ENCODE assay signal across 24 cellular contexts in genomic region chr19:28694812-28695211, GRCh38.
"Had no signal": no experiment of that assay in that cellular context is flagged by ENCODE, and none has a peak within 500 bp of the region (broad histone marks: within the 10 kb centered on the region; RNA-seq: fewer than 3 reads in every experiment).

No MANE protein-coding gene starts in this region.

- H3K4me3 ChIP-seq: hepatocyte, smooth muscle cell, suprapubic skin, upper lobe of left lung had no signal

- FAIRE-seq: kidney, TTC549 had no signal

- H3K36me3 ChIP-seq: suprapubic skin, upper lobe of left lung had no signal

- ATAC-seq: activated CD8-positive, alpha-beta T cell treated with anti-CD3 and anti-CD28 coated beads, Interleukin-2, amount 10 ng/mL, durations not matched to agents 7 days and 5 days; activated naive CD4-positive, alpha-beta T cell treated with anti-CD3 and anti-CD28 coated beads, Interleukin-2, amount 50 U/mL, for 72 hours; effector memory CD8-positive, alpha-beta T cell; natural killer cell treated with Interleukin-12 subunit alpha and Interleukin-12 subunit beta and Interleukin-15 and Interleukin-18, amount 100 ng/mL, for 72 hours; right cardiac atrium had no signal

- H3K27me3 Mint-ChIP-seq: activated B cell treated with CpG ODN at 0.5 μM for 24 hours; activated CD4-positive, alpha-beta T cell treated with anti-CD3 and anti-CD28 coated beads, Interleukin-2, amount 10 ng/mL, durations not matched to agents 24 days and 14 days; dendritic cell treated with granulocyte-macrophage colony-stimulating factor and Interleukin-4, amounts not matched to agents 40 ng/mL and 50 ng/mL, for 4 days; progenitor cell of endocrine pancreas had no signal

- DNase-seq: activated B cell treated with CpG ODN at 0.5 μM for 24 hours; activated CD4-positive, alpha-beta T cell treated with anti-CD3 and anti-CD28 coated beads, Interleukin-2, amount 10 ng/mL, durations not matched to agents 24 days and 14 days; activated CD8-positive, alpha-beta memory T cell treated with anti-CD3 and anti-CD28 coated beads, Interleukin-2, amount 50 U/mL, for 4 hours; activated CD8-positive, alpha-beta T cell treated with anti-CD3 and anti-CD28 coated beads, Interleukin-2, amount 10 ng/mL, durations not matched to agents 7 days and 5 days; activated effector memory CD4-positive, alpha-beta T cell treated with anti-CD3 and anti-CD28 coated beads, Interleukin-2, amount 50 U/mL, for 16 hours; activated T-cell treated with anti-CD3 and anti-CD28 coated beads, Interleukin-2, amount 50 U/mL, for 48 hours; amygdala; effector memory CD8-positive, alpha-beta T cell; kidney; nucleus accumbens; right cardiac atrium; stimulated activated CD4-positive, alpha-beta T cell treated with anti-CD3 and anti-CD28 coated beads, Interleukin-4, amount 100 ng/mL, for 4 hours; T-helper 2 cell; upper lobe of left lung had no signal

- H3K9me3 Mint-ChIP-seq: activated CD4-positive, alpha-beta T cell treated with anti-CD3 and anti-CD28 coated beads, Interleukin-2, amount 10 ng/mL, durations not matched to agents 24 days and 14 days; dendritic cell treated with granulocyte-macrophage colony-stimulating factor and Interleukin-4, amounts not matched to agents 40 ng/mL and 50 ng/mL, for 4 days; effector memory CD8-positive, alpha-beta T cell; natural killer cell treated with Interleukin-12 subunit alpha and Interleukin-12 subunit beta and Interleukin-15 and Interleukin-18, amount 100 ng/mL, for 72 hours; stimulated activated naive CD8-positive, alpha-beta T cell treated with anti-CD3 and anti-CD28 coated beads, Interleukin-15, Interleukin-2, amounts not matched to agents 100 ng/mL and 50 ng/mL, for 24 hours had no signal

- H3K9me3 ChIP-seq: suprapubic skin, upper lobe of left lung had no signal

- H3K4me3 Mint-ChIP-seq: activated B cell treated with CpG ODN at 0.5 μM for 24 hours; activated CD4-positive, alpha-beta T cell treated with anti-CD3 and anti-CD28 coated beads, Interleukin-2, amount 10 ng/mL, durations not matched to agents 24 days and 14 days; activated CD8-positive, alpha-beta T cell treated with anti-CD3 and anti-CD28 coated beads, Interleukin-2, amount 10 ng/mL, durations not matched to agents 7 days and 5 days; dendritic cell treated with granulocyte-macrophage colony-stimulating factor and Interleukin-4, amounts not matched to agents 40 ng/mL and 50 ng/mL, for 4 days; effector memory CD8-positive, alpha-beta T cell; natural killer cell treated with Interleukin-12 subunit alpha and Interleukin-12 subunit beta and Interleukin-15 and Interleukin-18, amount 100 ng/mL, for 72 hours; stimulated activated naive CD8-positive, alpha-beta T cell treated with anti-CD3 and anti-CD28 coated beads, Interleukin-15, Interleukin-2, amounts not matched to agents 100 ng/mL and 50 ng/mL, for 24 hours had no signal

- H3K27ac Mint-ChIP-seq: activated B cell treated with CpG ODN at 0.5 μM for 24 hours; activated CD4-positive, alpha-beta T cell treated with anti-CD3 and anti-CD28 coated beads, Interleukin-2, amount 10 ng/mL, durations not matched to agents 24 days and 14 days; activated CD8-positive, alpha-beta T cell treated with anti-CD3 and anti-CD28 coated beads, Interleukin-2, amount 10 ng/mL, durations not matched to agents 7 days and 5 days; activated naive CD4-positive, alpha-beta T cell treated with anti-CD3 and anti-CD28 coated beads, Interleukin-2, amount 50 U/mL, for 72 hours; dendritic cell treated with granulocyte-macrophage colony-stimulating factor and Interleukin-4, amounts not matched to agents 40 ng/mL and 50 ng/mL, for 4 days; effector memory CD8-positive, alpha-beta T cell; natural killer cell treated with Interleukin-12 subunit alpha and Interleukin-12 subunit beta and Interleukin-15 and Interleukin-18, amount 100 ng/mL, for 72 hours; progenitor cell of endocrine pancreas; stimulated activated naive CD8-positive, alpha-beta T cell treated with anti-CD3 and anti-CD28 coated beads, Interleukin-15, Interleukin-2, amounts not matched to agents 100 ng/mL and 50 ng/mL, for 24 hours had no signal

- H3K27me3 ChIP-seq: hepatocyte, suprapubic skin, upper lobe of left lung had no signal

- H3K27ac ChIP-seq: epithelial cell of prostate, hepatocyte, suprapubic skin, upper lobe of left lung had no signal

- H3K4me1 Mint-ChIP-seq: activated B cell treated with CpG ODN at 0.5 μM for 24 hours; activated CD4-positive, alpha-beta T cell treated with anti-CD3 and anti-CD28 coated beads, Interleukin-2, amount 10 ng/mL, durations not matched to agents 24 days and 14 days had no signal

- H3K4me1 ChIP-seq: suprapubic skin, upper lobe of left lung had no signal

- H3K36me3 Mint-ChIP-seq: activated naive CD4-positive, alpha-beta T cell treated with anti-CD3 and anti-CD28 coated beads, Interleukin-2, amount 50 U/mL, for 72 hours; natural killer cell treated with Interleukin-12 subunit alpha and Interleukin-12 subunit beta and Interleukin-15 and Interleukin-18, amount 100 ng/mL, for 72 hours had no signal
